Comparison of ENCODE assay signal across 8 cellular contexts in the genomic region with DNA sequence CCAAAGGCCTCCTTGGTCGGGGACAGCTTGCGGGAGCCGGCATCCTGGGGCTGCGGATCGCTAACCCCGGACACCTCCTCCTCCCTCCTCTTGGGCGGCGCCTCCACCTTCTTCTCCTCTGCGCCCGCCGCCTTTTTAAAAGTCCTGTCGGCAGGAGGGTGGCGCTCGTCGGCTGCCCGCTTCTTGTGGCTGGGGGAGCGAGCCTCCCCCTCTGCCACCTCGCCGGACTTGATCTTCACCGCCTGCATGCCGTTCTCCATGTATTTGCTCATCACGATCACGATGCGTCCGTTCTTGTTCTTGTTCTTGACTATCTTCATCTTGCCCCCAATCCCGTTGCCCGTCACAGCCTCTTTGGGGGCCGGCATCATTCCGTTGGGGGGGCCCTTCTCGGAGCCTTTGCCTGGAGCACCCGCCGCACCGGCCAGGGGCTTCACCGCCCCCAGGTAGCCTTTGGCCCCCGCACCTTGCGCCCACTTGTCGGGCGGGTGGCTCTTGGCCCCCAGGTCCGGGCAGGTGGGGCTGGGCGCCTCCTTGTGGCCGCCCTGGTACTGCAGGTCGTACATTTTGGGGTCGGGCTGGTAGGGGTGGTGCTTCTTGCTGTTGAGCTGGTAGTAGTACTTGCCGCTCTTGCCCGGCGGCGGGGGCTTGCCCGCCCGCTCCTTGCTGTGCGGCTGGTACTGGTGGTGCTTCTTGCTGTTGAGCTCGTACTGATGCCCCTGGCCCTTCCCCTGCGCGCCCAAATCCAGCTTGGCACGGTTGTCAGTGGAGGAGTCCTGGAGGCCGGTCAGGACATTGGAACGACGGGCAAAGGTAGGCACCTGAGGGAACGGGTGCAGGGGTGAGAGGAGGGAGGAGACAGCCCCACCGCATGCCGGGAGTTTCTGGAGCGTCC. TPM values are rescaled to one million over a fixed set of nuclear protein-coding genes. Genes with fewer than 3 reads are reported as not detected.
DNase-seq lines count a peak whose midpoint lies in the region; ATAC-seq and TF ChIP-seq lines count a peak whose summit lies in the region.

No MANE protein-coding gene starts in this region.

- no peak overlapping the region for H3K27ac Mint-ChIP-seq in activated T-helper 1 cell treated with anti-CD3 and anti-CD28 coated beads, Interleukin-12 subunit alpha, Interleukin-12 subunit beta, Interleukin-2, Interleukin-4 antibody, amounts not matched to agents 30 ng/mL and 10 ng/mL and 1 ng/mL, durations not matched to agents 14 hours and 24 hours and 36 hours

- ATAC-seq in HG03045 (IDR thresholded peaks at IDR 0.05; ENCODE audit: unreplicated experiment), result no peak
- no peak for ATAC-seq in GM18519 (IDR thresholded peaks at IDR 0.05; ENCODE audit: low FRiP score, unreplicated experiment)
- ATAC-seq in HG03097 (IDR thresholded peaks at IDR 0.05; ENCODE audit: low FRiP score, unreplicated experiment), result no peak

- peaks cover 3% of the 10 kb centered on the region for H3K27me3 ChIP-seq in kidney epithelial cell (ENCODE audit: control insufficient read depth, insufficient read depth, low read length)

- H3K4me3 ChIP-seq in kidney epithelial cell (ENCODE audit: low read depth, low read length), result no peak overlapping the region

- intact Hi-C loops in activated T-helper 1 cell treated with anti-CD3 and anti-CD28 coated beads, Interleukin-12 subunit alpha, Interleukin-12 subunit beta, Interleukin-2, Interleukin-4 antibody, amounts not matched to agents 30 ng/mL and 10 ng/mL and 1 ng/mL, durations not matched to agents 14 hours and 24 hours and 36 hours (cut with micrococcal nuclease), result no loop called here

- no peaks in the 10 kb centered on the region for H3K9me3 Mint-ChIP-seq in activated T-helper 1 cell treated with anti-CD3 and anti-CD28 coated beads, Interleukin-12 subunit alpha, Interleukin-12 subunit beta, Interleukin-2, Interleukin-4 antibody, amounts not matched to agents 30 ng/mL and 10 ng/mL and 1 ng/mL, durations not matched to agents 14 hours and 24 hours and 36 hours

- peak; percentile 31 for DNase-seq in ACHN
- peak; percentile 68 for DNase-seq in GM13976 (ENCODE audit: low spot score)
- no peak for DNase-seq in activated T-helper 1 cell treated with anti-CD3 and anti-CD28 coated beads, Interleukin-12 subunit alpha, Interleukin-12 subunit beta, Interleukin-2, Interleukin-4 antibody, amounts not matched to agents 30 ng/mL and 10 ng/mL and 1 ng/mL, durations not matched to agents 14 hours and 24 hours and 36 hours (ENCODE audit: low spot score)
- no peak for DNase-seq in kidney epithelial cell (ENCODE audit: low read depth)
- DNase-seq in midbrain (lab: John Stamatoyannopoulos, UW), result no peak

- no peaks in the 10 kb centered on the region for H3K36me3 ChIP-seq in kidney epithelial cell (ENCODE audit: control insufficient read depth, insufficient read depth, low read length)

- H3K36me3 Mint-ChIP-seq in activated T-helper 1 cell treated with anti-CD3 and anti-CD28 coated beads, Interleukin-12 subunit alpha, Interleukin-12 subunit beta, Interleukin-2, Interleukin-4 antibody, amounts not matched to agents 30 ng/mL and 10 ng/mL and 1 ng/mL, durations not matched to agents 14 hours and 24 hours and 36 hours (ENCODE audit: low read depth), result peaks cover 22% of the 10 kb centered on the region

- peaks cover 1% of the 10 kb centered on the region for H3K27me3 Mint-ChIP-seq in activated T-helper 1 cell treated with anti-CD3 and anti-CD28 coated beads, Interleukin-12 subunit alpha, Interleukin-12 subunit beta, Interleukin-2, Interleukin-4 antibody, amounts not matched to agents 30 ng/mL and 10 ng/mL and 1 ng/mL, durations not matched to agents 14 hours and 24 hours and 36 hours (ENCODE audit: insufficient read depth)

- peak; percentile 53 for TF ChIP-seq CTCF in GM13976 (IDR thresholded peaks at IDR 0.05; ENCODE audit: borderline replicate concordance, control extremely low read depth, extremely low read depth, insufficient read depth, missing control alignments)
- TF ChIP-seq CTCF in kidney epithelial cell (IDR thresholded peaks at IDR 0.05; ENCODE audit: insufficient read depth, low read length, poor library complexity, severe bottlenecking), result peak; percentile 72

- in situ Hi-C loops in ACHN (cut with HindIII; ENCODE audit: low pct_ligation_motif_present, low pct_unique_long_range_greater_than_20kb, low sequenced_read_pairs) (no loop called here), GM13976 (cut with MboI; ENCODE audit: low sequenced_read_pairs, unreplicated experiment) (no loop called here)

- H3K4me3 Mint-ChIP-seq in activated T-helper 1 cell treated with anti-CD3 and anti-CD28 coated beads, Interleukin-12 subunit alpha, Interleukin-12 subunit beta, Interleukin-2, Interleukin-4 antibody, amounts not matched to agents 30 ng/mL and 10 ng/mL and 1 ng/mL, durations not matched to agents 14 hours and 24 hours and 36 hours, result peak overlapping the region; percentile 15

- peaks cover 9% of the 10 kb centered on the region for H3K4me1 Mint-ChIP-seq in activated T-helper 1 cell treated with anti-CD3 and anti-CD28 coated beads, Interleukin-12 subunit alpha, Interleukin-12 subunit beta, Interleukin-2, Interleukin-4 antibody, amounts not matched to agents 30 ng/mL and 10 ng/mL and 1 ng/mL, durations not matched to agents 14 hours and 24 hours and 36 hours (ENCODE audit: low read depth)

RNA-seq across cellular contexts. Expression of gene CBX4, which starts 4.4 kb away (rescaled TPM):
- 22.4 and 23.8 TPM in 2 replicates for total RNA-seq in activated T-helper 1 cell treated with anti-CD3 and anti-CD28 coated beads, Interleukin-12 subunit alpha, Interleukin-12 subunit beta, Interleukin-2, Interleukin-4 antibody, amounts not matched to agents 30 ng/mL and 10 ng/mL and 1 ng/mL, durations not matched to agents 14 hours and 24 hours and 36 hours
- 24.0 and 28.6 TPM in 2 replicates for total RNA-seq in kidney epithelial cell

RNA-seq across cellular contexts. Expression of gene CBX8, which starts 37.9 kb away (rescaled TPM):
- 6.2 and 6.6 TPM in 2 replicates for total RNA-seq in activated T-helper 1 cell treated with anti-CD3 and anti-CD28 coated beads, Interleukin-12 subunit alpha, Interleukin-12 subunit beta, Interleukin-2, Interleukin-4 antibody, amounts not matched to agents 30 ng/mL and 10 ng/mL and 1 ng/mL, durations not matched to agents 14 hours and 24 hours and 36 hours
- 2.5 and 2.7 TPM in 2 replicates for total RNA-seq in kidney epithelial cell

RNA-seq across cellular contexts. Expression of gene CBX2, which starts 56.9 kb away (rescaled TPM):
- 4.7 and 5.1 TPM in 2 replicates for total RNA-seq in activated T-helper 1 cell treated with anti-CD3 and anti-CD28 coated beads, Interleukin-12 subunit alpha, Interleukin-12 subunit beta, Interleukin-2, Interleukin-4 antibody, amounts not matched to agents 30 ng/mL and 10 ng/mL and 1 ng/mL, durations not matched to agents 14 hours and 24 hours and 36 hours
- 11.9 and 15.8 TPM in 2 replicates for total RNA-seq in kidney epithelial cell

Comparison
In these comparisons a context has a peak if more than half of its experiments do, and no peak if none do; other contexts are left out.
1. DNase-seq: peak in ACHN (single experiment) and GM13976 (single experiment); none in activated T-helper 1 cell treated with anti-CD3 and anti-CD28 coated beads, Interleukin-12 subunit alpha, Interleukin-12 subunit beta, Interleukin-2, Interleukin-4 antibody, amounts not matched to agents 30 ng/mL and 10 ng/mL and 1 ng/mL, durations not matched to agents 14 hours and 24 hours and 36 hours (single experiment), kidney epithelial cell (single experiment) and midbrain (single experiment).